19 cellular contexts compared by ENCODE assay signal in the genomic region with DNA sequence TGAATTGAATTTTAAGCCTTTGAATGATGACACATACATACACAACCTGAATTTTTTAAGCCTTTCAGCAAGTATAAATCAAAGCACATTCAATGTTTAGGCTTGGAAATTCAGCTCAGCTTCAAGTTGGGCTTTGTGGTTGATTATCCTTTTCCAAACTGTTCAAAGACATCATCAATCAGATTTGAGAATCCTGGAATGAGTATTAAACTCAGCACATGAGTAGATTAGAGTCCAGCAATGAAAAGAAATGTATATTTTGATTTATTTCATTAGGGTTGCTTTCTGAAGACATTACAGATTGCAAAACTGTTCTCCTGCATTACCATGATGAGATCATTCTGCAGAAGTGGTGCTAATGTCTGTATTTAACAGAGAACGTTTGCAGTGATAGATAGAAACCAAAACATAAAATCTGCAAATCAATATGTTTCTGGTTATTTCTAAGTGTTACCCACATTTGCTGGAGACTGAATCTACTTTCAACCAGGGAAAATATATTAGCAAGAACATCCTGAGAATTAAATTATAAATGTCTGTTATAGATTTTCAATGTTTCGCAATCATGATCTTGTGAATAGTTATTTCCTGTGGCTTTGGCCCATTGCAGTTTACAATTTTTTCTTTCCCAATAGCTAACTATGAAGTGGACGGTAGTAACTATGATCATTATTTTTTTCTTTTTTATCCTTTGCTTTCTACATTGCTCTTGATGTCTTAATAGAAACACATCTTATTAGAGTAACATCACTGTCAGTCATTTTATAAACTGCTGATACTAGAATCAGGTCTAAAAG.
"Had no signal": no experiment of that assay in that cellular context is flagged by ENCODE, and none has a peak within 500 bp of the region (broad histone marks: within the 10 kb centered on the region; RNA-seq: fewer than 3 reads in every experiment).

No MANE protein-coding gene starts in this region.

- H3K36me3 Mint-ChIP-seq: activated naive CD4-positive, alpha-beta T cell treated with anti-CD3 and anti-CD28 coated beads, Interleukin-2, amount 10 ng/mL, durations not matched to agents 7 days and 5 days; naive thymus-derived CD8-positive, alpha-beta T cell had no signal

- H3K27me3 ChIP-seq: body of pancreas, neutrophil had no signal

- H3K36me3 ChIP-seq: neutrophil had no signal

- ATAC-seq: body of pancreas; effector memory CD8-positive, alpha-beta T cell; left colon; mucosa of descending colon; naive thymus-derived CD8-positive, alpha-beta T cell; stimulated activated naive CD8-positive, alpha-beta T cell treated with anti-CD3 and anti-CD28 coated beads, Interleukin-15, amount 100 ng/mL, for 72 hours had no signal

- H3K9me3 ChIP-seq: body of pancreas, neutrophil had no signal

- H3K4me1 Mint-ChIP-seq: activated naive CD4-positive, alpha-beta T cell treated with anti-CD3 and anti-CD28 coated beads, Interleukin-2, amount 10 ng/mL, durations not matched to agents 7 days and 5 days; central memory CD8-positive, alpha-beta T cell; naive thymus-derived CD8-positive, alpha-beta T cell; stimulated activated naive CD8-positive, alpha-beta T cell treated with anti-CD3 and anti-CD28 coated beads, Interleukin-15, amount 100 ng/mL, for 72 hours had no signal

- H3K27ac Mint-ChIP-seq: activated naive CD4-positive, alpha-beta T cell treated with anti-CD3 and anti-CD28 coated beads, Interleukin-2, amount 10 ng/mL, durations not matched to agents 7 days and 5 days; activated T-helper 2 cell treated with anti-CD3 and anti-CD28 coated beads, Interferon-gamma antibody, Interleukin-2, Interleukin-4, amounts not matched to agents 10 μg/mL and 5 μg/mL and 100 μg/mL, durations not matched to agents 14 hours and 24 hours and 36 hours; effector memory CD8-positive, alpha-beta T cell; naive thymus-derived CD8-positive, alpha-beta T cell; progenitor cell of endocrine pancreas; stimulated activated naive CD8-positive, alpha-beta T cell treated with anti-CD3 and anti-CD28 coated beads, Interleukin-15, amount 100 ng/mL, for 72 hours had no signal

- H3K4me1 ChIP-seq: body of pancreas had no signal

- H3K27me3 Mint-ChIP-seq: activated naive CD4-positive, alpha-beta T cell treated with anti-CD3 and anti-CD28 coated beads, Interleukin-2, amount 10 ng/mL, durations not matched to agents 7 days and 5 days; central memory CD8-positive, alpha-beta T cell; effector memory CD8-positive, alpha-beta T cell; naive thymus-derived CD8-positive, alpha-beta T cell; progenitor cell of endocrine pancreas; stimulated activated naive CD8-positive, alpha-beta T cell treated with anti-CD3 and anti-CD28 coated beads, Interleukin-15, amount 100 ng/mL, for 72 hours had no signal

- DNase-seq: activated CD4-positive, alpha-beta T cell treated with anti-CD3 and anti-CD28 coated beads, Interleukin-2, amount 50 U/mL, for 1 hour; activated naive CD4-positive, alpha-beta T cell treated with anti-CD3 and anti-CD28 coated beads, Interleukin-2, amount 10 ng/mL, durations not matched to agents 7 days and 5 days; body of pancreas; effector memory CD8-positive, alpha-beta T cell; foreskin melanocyte; head of caudate nucleus; left colon; mucosa of descending colon; naive thymus-derived CD8-positive, alpha-beta T cell; stimulated activated CD4-positive, alpha-beta T cell treated with anti-CD3 and anti-CD28 coated beads, Interleukin-15, amount 100 ng/mL, for 24 hours; stimulated activated CD4-positive, alpha-beta T cell treated with anti-CD3 and anti-CD28 coated beads, Interleukin-4, amount 100 ng/mL, for 24 hours; stimulated activated naive CD8-positive, alpha-beta T cell treated with anti-CD3 and anti-CD28 coated beads, Interleukin-15, amount 100 ng/mL, for 72 hours; T-helper 2 cell had no signal

- H3K27ac ChIP-seq: body of pancreas, epithelial cell of prostate, neutrophil had no signal

- H3K4me3 ChIP-seq: body of pancreas, lung, mucosa of descending colon had no signal

- H3K4me3 Mint-ChIP-seq: activated naive CD4-positive, alpha-beta T cell treated with anti-CD3 and anti-CD28 coated beads, Interleukin-2, amount 10 ng/mL, durations not matched to agents 7 days and 5 days; central memory CD8-positive, alpha-beta T cell; effector memory CD8-positive, alpha-beta T cell; naive thymus-derived CD8-positive, alpha-beta T cell; stimulated activated naive CD8-positive, alpha-beta T cell treated with anti-CD3 and anti-CD28 coated beads, Interleukin-15, amount 100 ng/mL, for 72 hours had no signal
